In genomic region chr13:108188260-108188659, GRCh38 we compare ENCODE assay signal across 27 cellular contexts.
"Had no signal": no experiment of that assay in that cellular context is flagged by ENCODE, and none has a peak within 500 bp of the region (broad histone marks: within the 10 kb centered on the region; RNA-seq: fewer than 3 reads in every experiment).

No MANE protein-coding gene starts in this region.

- H3K4me3 ChIP-seq: neural progenitor cell, ovary, prostate gland, skin epidermis, smooth muscle cell, spleen, suprapubic skin, tibial artery, transverse colon, upper lobe of right lung, uterus had no signal

- H2AFZ ChIP-seq: neural progenitor cell had no signal

- ATAC-seq: naive thymus-derived CD4-positive, alpha-beta T cell; natural killer cell; right cardiac atrium; sciatic nerve; stimulated activated memory B cell treated with anti-CD40 and anti-IgM and Interleukin-4, amounts not matched to agents 10 μg/mL and 1 μg/mL and 100 μg/mL, for 72 hours; stimulated activated naive CD8-positive, alpha-beta T cell treated with anti-CD3 and anti-CD28 coated beads, Interleukin-15, amount 100 ng/mL, for 72 hours; stimulated activated naive CD8-positive, alpha-beta T cell treated with anti-CD3 and anti-CD28 coated beads, Interleukin-15, Interleukin-2, amounts not matched to agents 100 U/mL and 50 U/mL, for 24 hours; upper lobe of right lung had no signal

- H3K4me2 ChIP-seq: neural progenitor cell, smooth muscle cell had no signal

- DNase-seq: naive thymus-derived CD4-positive, alpha-beta T cell; natural killer cell; occipital lobe; ovary; right cardiac atrium; spleen; stimulated activated CD4-positive, alpha-beta T cell treated with anti-CD3 and anti-CD28 coated beads, Interleukin-12 subunit alpha, Interleukin-12 subunit beta, amount 100 ng/mL, for 4 hours; stimulated activated CD4-positive, alpha-beta T cell treated with anti-CD3 and anti-CD28 coated beads, Interleukin-1b, Interleukin-23, amount 100 ng/mL, for 48 hours; stimulated activated CD4-positive, alpha-beta T cell treated with anti-CD3 and anti-CD28 coated beads, Interleukin-4, amount 100 ng/mL, for 1 hour; stimulated activated CD4-positive, alpha-beta T cell treated with anti-CD3 and anti-CD28 coated beads, Interleukin-4, amount 100 ng/mL, for 4 hours; stimulated activated CD8-positive, alpha-beta memory T cell treated with anti-CD3 and anti-CD28 coated beads, Interleukin-4, amount 100 ng/mL, for 48 hours; stimulated activated naive CD4-positive, alpha-beta T cell; stimulated activated naive CD8-positive, alpha-beta T cell treated with anti-CD3 and anti-CD28 coated beads, Interleukin-15, amount 100 ng/mL, for 72 hours; stimulated activated naive CD8-positive, alpha-beta T cell treated with anti-CD3 and anti-CD28 coated beads, Interleukin-15, Interleukin-2, amounts not matched to agents 100 U/mL and 50 U/mL, for 24 hours; substantia nigra; testis; tibial artery; transverse colon; upper lobe of right lung; uterus had no signal

- H3K9me3 ChIP-seq: ovary, prostate gland, spleen, suprapubic skin, testis, tibial artery, upper lobe of right lung, uterus had no signal

- H3K36me3 ChIP-seq: neural progenitor cell, ovary, prostate gland, spleen, suprapubic skin, tibial artery, transverse colon, upper lobe of right lung, uterus had no signal

- H3K27me3 ChIP-seq: neural progenitor cell, ovary, spleen, suprapubic skin, testis, tibial artery, transverse colon, upper lobe of right lung had no signal

- H3K4me1 ChIP-seq: neural progenitor cell, prostate gland, suprapubic skin, testis, tibial artery, transverse colon, upper lobe of right lung, uterus had no signal

- H3K9ac ChIP-seq: neural progenitor cell had no signal

- H3K27ac ChIP-seq: neural progenitor cell, ovary, prostate gland, skin epidermis, spleen, suprapubic skin, testis, tibial artery, transverse colon, upper lobe of right lung, uterus had no signal
